In genomic region chr1:218874313-218874712, GRCh38 we compare ENCODE assay signal across 15 cellular contexts.
DNase-seq lines count a peak whose midpoint lies in the region; ATAC-seq, FAIRE-seq and TF ChIP-seq lines count a peak whose summit lies in the region.
"Had no signal": no experiment of that assay in that cellular context is flagged by ENCODE, and none has a peak within 500 bp of the region (broad histone marks: within the 10 kb centered on the region; RNA-seq: fewer than 3 reads in every experiment).

No MANE protein-coding gene starts in this region.

- peak; percentile 13 for FAIRE-seq in HTR-8/SVneo (lab: Jason Lieb, UNC)

- no peak for ATAC-seq in HG03108 (IDR thresholded peaks at IDR 0.05; ENCODE audit: unreplicated experiment)
- no peak for ATAC-seq in GM21367 (IDR thresholded peaks at IDR 0.05; ENCODE audit: unreplicated experiment)
- no peak for ATAC-seq in HG03442 (IDR thresholded peaks at IDR 0.05; ENCODE audit: unreplicated experiment)

- DNase-seq in AML-193 (lab: John Stamatoyannopoulos, UW) = peak; percentile 84 to 89
- peak; percentile 27 for DNase-seq in HTR-8/SVneo (ENCODE audit: insufficient read length, low spot score)
- peak; percentile 98 for DNase-seq in SIG-M5 (lab: John Stamatoyannopoulos, UW)
- peak; percentile 91 for DNase-seq in fibroblast of the aortic adventitia (ENCODE audit: low read depth)
- DNase-seq in superior temporal gyrus (ENCODE audit: extremely low spot score) = no peak
- DNase-seq: activated naive CD4-positive, alpha-beta T cell; endodermal cell; islet precursor cell; NCI-H1694 treated with DMSO at 0.1 percent for 48 hours; nucleus accumbens; stimulated activated CD4-positive, alpha-beta T cell treated with anti-CD3 and anti-CD28 coated beads, Interleukin-2, amount 100 ng/mL, for 48 hours; substantia nigra had no signal

- H3K4me3 ChIP-seq in fibroblast of the aortic adventitia (ENCODE audit: low read depth, low read length) = no peak overlapping the region

- no peak for TF ChIP-seq CTCF in fibroblast of the aortic adventitia (IDR thresholded peaks at IDR 0.05; ENCODE audit: insufficient read depth, low read length)
